ENCODE assay signal across 19 cellular contexts in the genomic region with DNA sequence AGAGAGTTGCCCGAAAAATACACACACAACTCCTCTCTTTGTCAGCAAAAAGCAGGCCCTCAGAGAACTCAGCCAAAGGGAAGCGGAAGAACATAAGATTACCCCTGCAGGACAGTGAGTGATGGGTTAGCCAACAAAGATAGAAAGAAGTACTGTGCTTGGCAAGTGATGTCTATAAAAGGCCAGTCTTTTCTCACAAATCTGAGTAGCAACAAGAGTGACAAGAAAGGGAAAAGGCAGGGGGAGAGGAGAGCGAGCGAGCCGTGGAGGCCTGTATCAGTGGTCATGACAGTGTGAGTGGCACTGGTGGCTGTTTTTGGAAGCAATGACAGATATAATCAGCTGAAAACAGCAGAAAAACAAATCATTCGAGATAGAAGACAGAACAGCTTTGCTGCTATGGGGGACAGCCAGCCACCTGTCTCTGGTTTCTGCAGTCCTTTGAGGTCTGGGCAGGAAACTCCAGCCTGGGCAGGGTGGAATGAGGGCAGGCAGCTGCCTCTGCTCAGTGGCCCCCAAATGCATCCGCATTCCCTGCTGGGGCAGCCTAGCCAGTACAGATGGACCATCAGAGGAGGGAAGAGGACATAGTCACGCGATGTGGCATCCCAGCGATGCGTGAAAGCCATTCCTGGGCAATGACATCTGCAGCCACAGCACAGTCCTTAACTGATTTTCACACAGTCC.
DNase-seq lines count a peak whose midpoint lies in the region; ATAC-seq, FAIRE-seq and TF ChIP-seq lines count a peak whose summit lies in the region.
"Had no signal": no experiment of that assay in that cellular context is flagged by ENCODE, and none has a peak within 500 bp of the region (broad histone marks: within the 10 kb centered on the region; RNA-seq: fewer than 3 reads in every experiment).

No MANE protein-coding gene starts in this region.

- no peaks in the 10 kb centered on the region for H3K9me3 Mint-ChIP-seq in stimulated activated effector memory CD8-positive, alpha-beta T cell treated with anti-CD3 and anti-CD28 coated beads, Interleukin-12 subunit alpha, Interleukin-12 subunit beta, amount 100 ng/mL, for 72 hours
- H3K9me3 Mint-ChIP-seq: activated T-helper 17 cell treated with anti-CD3 and anti-CD28 coated beads, Interleukin-2, amount 50 U/mL, for 72 hours; central memory CD8-positive, alpha-beta T cell had no signal

- H3K4me3 Mint-ChIP-seq in stimulated activated effector memory CD8-positive, alpha-beta T cell treated with anti-CD3 and anti-CD28 coated beads, Interleukin-12 subunit alpha, Interleukin-12 subunit beta, amount 100 ng/mL, for 72 hours = no peak overlapping the region
- H3K4me3 Mint-ChIP-seq: activated T-helper 17 cell treated with anti-CD3 and anti-CD28 coated beads, Interleukin-2, amount 50 U/mL, for 72 hours; central memory CD8-positive, alpha-beta T cell; H9 had no signal

- TF ChIP-seq POLR2A in H54 (IDR thresholded peaks at IDR 0.05; ENCODE audit: low read depth, low read length) = no peak

- H3K36me3 Mint-ChIP-seq in stimulated activated effector memory CD8-positive, alpha-beta T cell treated with anti-CD3 and anti-CD28 coated beads, Interleukin-12 subunit alpha, Interleukin-12 subunit beta, amount 100 ng/mL, for 72 hours = no peaks in the 10 kb centered on the region

- peak; percentile 15 to 17 for DNase-seq in NCI-H187 (lab: John Stamatoyannopoulos, UW)
- DNase-seq in NCI-H187 treated with DMSO at 0.1 percent for 48 hours (lab: John Stamatoyannopoulos, UW) = no peak
- DNase-seq in anterior cingulate cortex (lab: John Stamatoyannopoulos, UW) = peak in 34 of 58 donors; percentile 21 to 75 (median 38)
- peak; percentile 55 for DNase-seq in left kidney (ENCODE audit: low read depth, low spot score)
- DNase-seq in stimulated activated effector memory CD8-positive, alpha-beta T cell treated with anti-CD3 and anti-CD28 coated beads, Interleukin-12 subunit alpha, Interleukin-12 subunit beta, amount 100 ng/mL, for 72 hours (ENCODE audit: low spot score in 2 of 2) = no peak
- no peak for DNase-seq in H54 (ENCODE audit: insufficient read length, low spot score)
- no peak for DNase-seq in activated T-cell treated with anti-CD3 and anti-CD28 coated beads for 4 hours
- DNase-seq in NCI-H1092 treated with DMSO at 0.1 percent for 48 hours (lab: John Stamatoyannopoulos, UW) = no peak
- DNase-seq: 8988T; activated CD4-positive, alpha-beta T cell treated with anti-CD3 and anti-CD28 coated beads for 4 hours; foreskin keratinocyte; H9; KG1; left lung; NCI-H446 treated with DMSO at 0.1 percent for 48 hours; SHP77; small intestine had no signal

- FAIRE-seq in H54 (lab: Jason Lieb, UNC) = no peak
- FAIRE-seq: small intestine had no signal

- H3K27ac Mint-ChIP-seq in stimulated activated effector memory CD8-positive, alpha-beta T cell treated with anti-CD3 and anti-CD28 coated beads, Interleukin-12 subunit alpha, Interleukin-12 subunit beta, amount 100 ng/mL, for 72 hours = no peak overlapping the region
- H3K27ac Mint-ChIP-seq: activated T-helper 17 cell treated with anti-CD3 and anti-CD28 coated beads, Interleukin-2, amount 50 U/mL, for 72 hours; H9 had no signal

- H3K4me1 Mint-ChIP-seq in stimulated activated effector memory CD8-positive, alpha-beta T cell treated with anti-CD3 and anti-CD28 coated beads, Interleukin-12 subunit alpha, Interleukin-12 subunit beta, amount 100 ng/mL, for 72 hours = no peaks in the 10 kb centered on the region
- H3K4me1 Mint-ChIP-seq: activated T-helper 17 cell treated with anti-CD3 and anti-CD28 coated beads, Interleukin-2, amount 50 U/mL, for 72 hours; central memory CD8-positive, alpha-beta T cell had no signal

- peak; percentile 21 for ATAC-seq in stimulated activated effector memory CD8-positive, alpha-beta T cell treated with anti-CD3 and anti-CD28 coated beads, Interleukin-12 subunit alpha, Interleukin-12 subunit beta, amount 100 ng/mL, for 72 hours
- ATAC-seq: activated T-helper 17 cell treated with anti-CD3 and anti-CD28 coated beads, Interleukin-2, amount 50 U/mL, for 72 hours; foreskin keratinocyte; left lung had no signal

Comparison
In these comparisons a context has a peak if more than half of its experiments do, and no peak if none do; other contexts are left out.
1. DNase-seq: peak in NCI-H187 (2 of 2), anterior cingulate cortex (34 of 58) and left kidney (single experiment); none in NCI-H187 treated with DMSO at 0.1 percent for 48 hours (single experiment), stimulated activated effector memory CD8-positive, alpha-beta T cell treated with anti-CD3 and anti-CD28 coated beads, Interleukin-12 subunit alpha, Interleukin-12 subunit beta, amount 100 ng/mL, for 72 hours (0 of 2), H54 (single experiment), activated T-cell treated with anti-CD3 and anti-CD28 coated beads for 4 hours (single experiment) and NCI-H1092 treated with DMSO at 0.1 percent for 48 hours (single experiment).